25 cellular contexts compared by ENCODE assay signal in the genomic region with DNA sequence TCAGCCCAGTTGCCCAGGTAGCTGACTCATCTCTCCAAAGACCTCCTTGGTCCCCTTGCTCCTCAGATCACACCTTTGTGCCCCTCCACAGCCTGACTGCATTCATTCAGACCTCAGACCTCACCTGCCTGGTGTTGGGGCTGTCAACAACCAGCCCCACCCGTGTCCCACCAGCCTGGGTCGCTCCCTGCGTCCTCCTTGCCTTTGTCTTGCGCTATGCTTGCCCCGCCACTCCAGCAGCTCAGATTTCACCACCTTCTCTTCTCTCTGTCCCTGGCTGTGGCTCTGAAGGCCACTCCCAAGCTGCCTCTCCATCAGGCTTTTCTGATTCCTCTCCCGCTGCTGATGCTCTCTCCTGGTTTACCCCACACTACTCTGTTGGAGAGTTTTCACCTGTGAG.
A peak's percentile ranks its signal among the peaks of the same experiment; 100 is the strongest.
DNase-seq lines count a peak whose midpoint lies in the region; ATAC-seq and TF ChIP-seq lines count a peak whose summit lies in the region.
"Had no signal": no experiment of that assay in that cellular context is flagged by ENCODE, and none has a peak within 500 bp of the region (broad histone marks: within the 10 kb centered on the region; RNA-seq: fewer than 3 reads in every experiment).

No MANE protein-coding gene starts in this region.

- no peaks in the 10 kb centered on the region for H3K4me1 Mint-ChIP-seq in activated naive CD4-positive, alpha-beta T cell treated with anti-CD3 and anti-CD28 coated beads, Interleukin-2, amount 10 ng/mL, durations not matched to agents 7 days and 5 days
- peaks cover 37% of the 10 kb centered on the region for H3K4me1 Mint-ChIP-seq in central memory CD8-positive, alpha-beta T cell
- H3K4me1 Mint-ChIP-seq in neural progenitor cell, result peaks cover 10% of the 10 kb centered on the region
- H3K4me1 Mint-ChIP-seq: activated naive CD8-positive, alpha-beta T cell treated with anti-CD3 and anti-CD28 coated beads, Interleukin-2, amount 50 U/mL, for 24 hours; mesothelial cell of epicardium had no signal

- H2AFZ ChIP-seq in neural progenitor cell (replicated peaks), result no peak overlapping the region

- H3K9me3 Mint-ChIP-seq in activated naive CD4-positive, alpha-beta T cell treated with anti-CD3 and anti-CD28 coated beads, Interleukin-2, amount 10 ng/mL, durations not matched to agents 7 days and 5 days, result no peaks in the 10 kb centered on the region
- no peaks in the 10 kb centered on the region for H3K9me3 Mint-ChIP-seq in activated naive CD4-positive, alpha-beta T cell treated with anti-CD3 and anti-CD28 coated beads, Interleukin-2, amount 50 U/mL, for 72 hours
- H3K9me3 Mint-ChIP-seq in central memory CD8-positive, alpha-beta T cell, result no peaks in the 10 kb centered on the region
- no peaks in the 10 kb centered on the region for H3K9me3 Mint-ChIP-seq in neural progenitor cell
- H3K9me3 Mint-ChIP-seq: activated naive CD8-positive, alpha-beta T cell treated with anti-CD3 and anti-CD28 coated beads, Interleukin-2, amount 50 U/mL, for 24 hours; mesothelial cell of epicardium; naive B cell had no signal

- H2AK5ac ChIP-seq in mesendoderm (ENCODE audit: low read length), result no peak overlapping the region

- peaks cover 23% of the 10 kb centered on the region for H3K4me1 ChIP-seq in neural progenitor cell
- H3K4me1 ChIP-seq in mesendoderm (ENCODE audit: control insufficient read depth, low read depth, low read length), result no peaks in the 10 kb centered on the region
- H3K4me1 ChIP-seq: stomach had no signal

- no peak overlapping the region for H3K4me3 ChIP-seq in neural progenitor cell
- H3K4me3 ChIP-seq in mesendoderm (ENCODE audit: low read length), result no peak overlapping the region
- H3K4me3 ChIP-seq: BLaER1 treated with 17β-estradiol and CSF1 and Interleukin-3, amounts not matched to agents 10 nM and 100 nM; K562; skin epidermis; stomach; upper lobe of left lung had no signal

- H3K27ac Mint-ChIP-seq in activated naive CD4-positive, alpha-beta T cell treated with anti-CD3 and anti-CD28 coated beads, Interleukin-2, amount 10 ng/mL, durations not matched to agents 7 days and 5 days, result peak overlapping the region; percentile 68
- no peak overlapping the region for H3K27ac Mint-ChIP-seq in activated naive CD4-positive, alpha-beta T cell treated with anti-CD3 and anti-CD28 coated beads, Interleukin-2, amount 50 U/mL, for 72 hours
- H3K27ac Mint-ChIP-seq in central memory CD8-positive, alpha-beta T cell (ENCODE audit: low read depth), result peak overlapping the region; percentile 77
- H3K27ac Mint-ChIP-seq in neural progenitor cell, result peak overlapping the region; percentile 83
- H3K27ac Mint-ChIP-seq: activated naive CD8-positive, alpha-beta T cell treated with anti-CD3 and anti-CD28 coated beads, Interleukin-2, amount 50 U/mL, for 24 hours; mesothelial cell of epicardium had no signal

- no peak overlapping the region for H3K23ac ChIP-seq in mesendoderm (ENCODE audit: low read length)

- no peak overlapping the region for H3K18ac ChIP-seq in mesendoderm (ENCODE audit: low read length)

- no peak overlapping the region for H3K9ac ChIP-seq in neural progenitor cell
- H3K9ac ChIP-seq in mesendoderm (ENCODE audit: low read length), result no peak overlapping the region
- H3K9ac ChIP-seq: BLaER1 treated with 17β-estradiol and CSF1 and Interleukin-3, amounts not matched to agents 10 nM and 100 nM had no signal

- no peak overlapping the region for H3K4me2 ChIP-seq in neural progenitor cell
- H3K4me2 ChIP-seq in mesendoderm (ENCODE audit: low read length), result no peak overlapping the region

- peaks cover 7% of the 10 kb centered on the region for H4K20me1 ChIP-seq in neural progenitor cell (ENCODE audit: low read depth)
- H4K20me1 ChIP-seq: BLaER1 treated with 17β-estradiol and CSF1 and Interleukin-3, amounts not matched to agents 10 nM and 100 nM had no signal

- peaks cover 53% of the 10 kb centered on the region for H3K27me3 Mint-ChIP-seq in activated naive CD4-positive, alpha-beta T cell treated with anti-CD3 and anti-CD28 coated beads, Interleukin-2, amount 10 ng/mL, durations not matched to agents 7 days and 5 days
- no peaks in the 10 kb centered on the region for H3K27me3 Mint-ChIP-seq in central memory CD8-positive, alpha-beta T cell
- no peaks in the 10 kb centered on the region for H3K27me3 Mint-ChIP-seq in neural progenitor cell (ENCODE audit: insufficient read depth, low read depth)
- H3K27me3 Mint-ChIP-seq: activated naive CD8-positive, alpha-beta T cell treated with anti-CD3 and anti-CD28 coated beads, Interleukin-2, amount 50 U/mL, for 24 hours; naive B cell had no signal

- H3K79me1 ChIP-seq in mesendoderm (ENCODE audit: low read length), result no peaks in the 10 kb centered on the region

- no peak overlapping the region for H2BK120ac ChIP-seq in mesendoderm (ENCODE audit: low read depth, low read length)

- TF ChIP-seq CTCF in neural progenitor cell (IDR thresholded peaks at IDR 0.05), result no peak

- H4K8ac ChIP-seq in mesendoderm (ENCODE audit: low read depth, low read length), result no peak overlapping the region

- H4K5ac ChIP-seq in mesendoderm (ENCODE audit: low read length), result no peak overlapping the region

- no peak overlapping the region for H3K4me3 Mint-ChIP-seq in activated naive CD4-positive, alpha-beta T cell treated with anti-CD3 and anti-CD28 coated beads, Interleukin-2, amount 10 ng/mL, durations not matched to agents 7 days and 5 days
- no peak overlapping the region for H3K4me3 Mint-ChIP-seq in central memory CD8-positive, alpha-beta T cell
- H3K4me3 Mint-ChIP-seq in neural progenitor cell, result no peak overlapping the region
- H3K4me3 Mint-ChIP-seq: activated naive CD8-positive, alpha-beta T cell treated with anti-CD3 and anti-CD28 coated beads, Interleukin-2, amount 50 U/mL, for 24 hours; mesothelial cell of epicardium; naive B cell had no signal

- no peak overlapping the region for H3K4ac ChIP-seq in mesendoderm (ENCODE audit: low read depth, low read length)

- H3K56ac ChIP-seq in mesendoderm (ENCODE audit: low read length), result no peak overlapping the region

- ATAC-seq in activated naive CD4-positive, alpha-beta T cell treated with anti-CD3 and anti-CD28 coated beads, Interleukin-2, amount 50 U/mL, for 72 hours, result no peak
- no peak for ATAC-seq in central memory CD8-positive, alpha-beta T cell (replicated peaks; ENCODE audit: extremely low read depth, poor library complexity, severe bottlenecking)
- no peak for ATAC-seq in HG03432 (IDR thresholded peaks at IDR 0.05; ENCODE audit: unreplicated experiment)
- ATAC-seq: activated naive CD8-positive, alpha-beta T cell treated with anti-CD3 and anti-CD28 coated beads, Interleukin-2, amount 50 U/mL, for 24 hours; K562 had no signal

- H3K79me2 ChIP-seq in neural progenitor cell (ENCODE audit: low read depth), result no peaks in the 10 kb centered on the region
- no peaks in the 10 kb centered on the region for H3K79me2 ChIP-seq in mesendoderm (ENCODE audit: control insufficient read depth, insufficient read depth, low read length)

- H3K36me3 ChIP-seq in neural progenitor cell (no peaks in the 10 kb centered on the region), mesendoderm (ENCODE audit: control insufficient read depth, insufficient read depth, low read length) (no peaks in the 10 kb centered on the region)

- H3F3A ChIP-seq in neural progenitor cell (ENCODE audit: low read depth), result no peaks in the 10 kb centered on the region

- H3K36me3 Mint-ChIP-seq in activated naive CD4-positive, alpha-beta T cell treated with anti-CD3 and anti-CD28 coated beads, Interleukin-2, amount 10 ng/mL, durations not matched to agents 7 days and 5 days, result no peaks in the 10 kb centered on the region
- no peaks in the 10 kb centered on the region for H3K36me3 Mint-ChIP-seq in activated naive CD4-positive, alpha-beta T cell treated with anti-CD3 and anti-CD28 coated beads, Interleukin-2, amount 50 U/mL, for 72 hours
- peaks cover 14% of the 10 kb centered on the region for H3K36me3 Mint-ChIP-seq in central memory CD8-positive, alpha-beta T cell (ENCODE audit: insufficient read depth)
- peaks cover 11% of the 10 kb centered on the region for H3K36me3 Mint-ChIP-seq in neural progenitor cell

- H3K27ac ChIP-seq in neural progenitor cell (no peak overlapping the region), mesendoderm (ENCODE audit: low read depth, low read length) (no peak overlapping the region)
- H3K27ac ChIP-seq: BLaER1 treated with 17β-estradiol and CSF1 and Interleukin-3, amounts not matched to agents 10 nM and 100 nM; skin epidermis; stomach; upper lobe of left lung had no signal

- no peak for DNase-seq in activated naive CD4-positive, alpha-beta T cell treated with anti-CD3 and anti-CD28 coated beads, Interleukin-2, amount 10 ng/mL, durations not matched to agents 7 days and 5 days
- DNase-seq in activated naive CD4-positive, alpha-beta T cell treated with anti-CD3 and anti-CD28 coated beads, Interleukin-2, amount 50 U/mL, for 72 hours (ENCODE audit: low spot score in 2 of 2), result no peak
- DNase-seq in central memory CD8-positive, alpha-beta T cell (ENCODE audit: low spot score in 2 of 2), result no peak
- DNase-seq in neural progenitor cell (ENCODE audit: low spot score) (peak; percentile 25), mesendoderm (no peak)
- DNase-seq in activated CD4-positive, alpha-beta T cell treated with anti-CD3 and anti-CD28 coated beads for 48 hours, result no peak
- DNase-seq: activated CD4-positive, alpha-beta T cell treated with anti-CD3 and anti-CD28 coated beads, Interleukin-2, amount 50 U/mL, for 1 hour; activated effector memory CD4-positive, alpha-beta T cell treated with Interleukin-2 at 50 U/mL for 16 hours; activated naive CD8-positive, alpha-beta T cell treated with anti-CD3 and anti-CD28 coated beads, Interleukin-2, amount 50 U/mL, for 24 hours; Calu3; cerebellar nuclear complex; DND-41; glutamatergic neuron; naive B cell; NCI-H1105; NCI-H2171; SIG-M5; stomach; SW 1271; upper lobe of left lung had no signal

- H3K27me3 ChIP-seq in neural progenitor cell, result no peaks in the 10 kb centered on the region
- H3K27me3 ChIP-seq in mesendoderm (ENCODE audit: insufficient read depth, low read length, poor library complexity), result no peaks in the 10 kb centered on the region
- H3K27me3 ChIP-seq: BLaER1 treated with 17β-estradiol and CSF1 and Interleukin-3, amounts not matched to agents 10 nM and 100 nM; stomach; upper lobe of left lung had no signal

- H2BK5ac ChIP-seq in mesendoderm (ENCODE audit: low read length), result no peak overlapping the region

- no peak overlapping the region for H2BK15ac ChIP-seq in mesendoderm (replicated peaks; ENCODE audit: low read depth)

- CTCF ChIA-PET in activated naive CD4-positive, alpha-beta T cell treated with anti-CD3 and anti-CD28 coated beads, Interleukin-2, amount 10 ng/mL, durations not matched to agents 7 days and 5 days (lab: Charles Lee), result no interaction called here

- WGBS in mesendoderm (ENCODE audit: extremely low coverage, insufficient coverage, low lambda C conversion rate), result no CpG with 5 or more reads among the region's 6 CpGs

- no peaks in the 10 kb centered on the region for H3K9me3 ChIP-seq in neural progenitor cell (ENCODE audit: low read depth)
- H3K9me3 ChIP-seq: BLaER1 treated with 17β-estradiol and CSF1 and Interleukin-3, amounts not matched to agents 10 nM and 100 nM; stomach; upper lobe of left lung had no signal

Comparison
In these comparisons a context has a peak if more than half of its experiments do, and no peak if none do; other contexts are left out.
1. H3K27ac Mint-ChIP-seq: peak in activated naive CD4-positive, alpha-beta T cell treated with anti-CD3 and anti-CD28 coated beads, Interleukin-2, amount 10 ng/mL, durations not matched to agents 7 days and 5 days (single experiment), central memory CD8-positive, alpha-beta T cell (single experiment) and neural progenitor cell (single experiment); none in activated naive CD4-positive, alpha-beta T cell treated with anti-CD3 and anti-CD28 coated beads, Interleukin-2, amount 50 U/mL, for 72 hours (0 of 2).